ENCODE assay signal across 8 cellular contexts in the genomic region with DNA sequence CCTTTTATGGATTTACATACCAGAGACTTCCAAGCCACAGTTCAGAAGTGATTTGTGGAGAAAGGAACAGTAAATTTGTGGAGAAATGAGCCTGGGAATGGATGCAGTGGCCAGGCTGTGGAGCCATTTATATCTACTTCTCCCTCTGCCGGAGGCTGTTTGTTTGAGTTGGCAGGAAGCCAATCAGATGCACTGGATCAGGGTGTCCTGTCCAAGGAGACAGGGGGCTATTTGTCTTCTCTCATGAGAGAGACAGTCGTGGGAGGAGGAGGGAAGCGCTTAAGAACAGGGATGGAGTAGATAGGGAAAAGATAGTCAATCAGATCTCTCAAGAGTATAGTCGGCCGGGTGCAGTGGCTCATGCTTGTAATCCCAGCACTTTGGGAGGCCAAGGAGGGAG. TPM values are rescaled to one million over a fixed set of nuclear protein-coding genes. Genes with fewer than 3 reads are reported as not detected.
DNase-seq lines count a peak whose midpoint lies in the region; ATAC-seq and TF ChIP-seq lines count a peak whose summit lies in the region.
"Had no signal": no experiment of that assay in that cellular context is flagged by ENCODE, and none has a peak within 500 bp of the region (broad histone marks: within the 10 kb centered on the region; RNA-seq: fewer than 3 reads in every experiment).

No MANE protein-coding gene starts in this region.

- no peak for TF ChIP-seq POLR2A in transverse colon (IDR thresholded peaks at IDR 0.05)

- H3K4me3 Mint-ChIP-seq in activated T-helper 17 cell treated with anti-CD3 and anti-CD28 coated beads, Interleukin-2, amount 50 U/mL, for 72 hours = no peak overlapping the region

- no peak for ATAC-seq in activated T-helper 17 cell treated with anti-CD3 and anti-CD28 coated beads, Interleukin-2, amount 50 U/mL, for 72 hours (replicated peaks)
- ATAC-seq in GM18502 (IDR thresholded peaks at IDR 0.05; ENCODE audit: poor library complexity, unreplicated experiment) = no peak

- peaks cover 0 to 9% (median 4%) of the 10 kb centered on the region in 4 donors for H3K4me1 ChIP-seq in transverse colon

- peaks cover 39% of the 10 kb centered on the region for H3K27me3 Mint-ChIP-seq in activated T-helper 17 cell treated with anti-CD3 and anti-CD28 coated beads, Interleukin-2, amount 50 U/mL, for 72 hours

- H3K27ac Mint-ChIP-seq in activated T-helper 17 cell treated with anti-CD3 and anti-CD28 coated beads, Interleukin-2, amount 50 U/mL, for 72 hours = no peak overlapping the region

- in situ Hi-C loops in transverse colon (cut with MboI; ENCODE audit: low pct_ligation_motif_present in 1 of 4, low pct_unique_long_range_greater_than_20kb in 1 of 4, low sequenced_read_pairs in 3 of 4) = loop anchor here in 1 of 4 donors (25.0 kb wide), 1 partner anchor 229 kb away; no protein-coding TSS in a partner anchor

- H3K4me1 Mint-ChIP-seq in activated T-helper 17 cell treated with anti-CD3 and anti-CD28 coated beads, Interleukin-2, amount 50 U/mL, for 72 hours = no peaks in the 10 kb centered on the region

- no peaks in the 10 kb centered on the region for H3K36me3 Mint-ChIP-seq in activated T-helper 17 cell treated with anti-CD3 and anti-CD28 coated beads, Interleukin-2, amount 50 U/mL, for 72 hours (ENCODE audit: low read depth)

- no peaks in the 10 kb centered on the region for H3K36me3 ChIP-seq in transverse colon

- no peak overlapping the region for H3K4me3 ChIP-seq in transverse colon

- no peaks in the 10 kb centered on the region for H3K9me3 Mint-ChIP-seq in activated T-helper 17 cell treated with anti-CD3 and anti-CD28 coated beads, Interleukin-2, amount 50 U/mL, for 72 hours

- peak; percentile 57 for DNase-seq in NCI-H1105 treated with DMSO at 0.1 percent for 48 hours (lab: John Stamatoyannopoulos, UW)
- DNase-seq in hypothalamus (lab: John Stamatoyannopoulos, UW) = peak in 34 of 51 donors; percentile 14 to 89 (median 62)
- DNase-seq in transverse colon = no peak
- no peak for DNase-seq in effector CD4-positive, alpha-beta T cell
- DNase-seq: cortex of kidney had no signal

- peak overlapping the region; percentile 94 for H3K27ac ChIP-seq in VCaP
- peak overlapping the region; percentile 9 to 73 (median 58) for H3K27ac ChIP-seq in transverse colon

- no peak for TF ChIP-seq EP300 in transverse colon (IDR thresholded peaks at IDR 0.05; ENCODE audit: low read depth)

- intact Hi-C loops in transverse colon (cut with DNase I; ENCODE audit: low total_unique reads) = loop anchor here (10.0 kb wide), 1 partner anchor 222 kb away; no protein-coding TSS in a partner anchor

- WGBS in transverse colon (ENCODE audit: low coverage in 1 of 2), 2 donors = 10% methylated on average over 5 of the region's 5 CpGs; no CpG with 5 or more reads in 1 of the 2 donors

- no peaks in the 10 kb centered on the region for H3K9me3 ChIP-seq in transverse colon

- H3K27me3 ChIP-seq in transverse colon = peaks cover 59% of the 10 kb centered on the region

- TF ChIP-seq CTCF in VCaP (conservative IDR thresholded peaks at IDR 0.05) (no peak), transverse colon (IDR thresholded peaks at IDR 0.05) (no peak)

RNA-seq across cellular contexts. Expression of gene HAPLN2, which starts 2.8 kb away (rescaled TPM):
- 1 to 10 TPM in 1 of 4 donors, under 1 TPM in 1, not detected in 2; 0.55 to 1.9 TPM for total RNA-seq in transverse colon
- 1 to 10 TPM in 1 of 2 donors, under 1 TPM in 1; 0.30 to 1.5 TPM for total RNA-seq in activated T-helper 17 cell treated with anti-CD3 and anti-CD28 coated beads, Interleukin-2, amount 50 U/mL, for 72 hours

RNA-seq across cellular contexts. Expression of gene GPATCH4, which starts 15.2 kb away (rescaled TPM):
- total RNA-seq in transverse colon = 100 to 1,000 TPM in 1 of 4 donors, 10 to 100 TPM in 3; 12.4 to 113 (median 28.9) TPM
- total RNA-seq in activated T-helper 17 cell treated with anti-CD3 and anti-CD28 coated beads, Interleukin-2, amount 50 U/mL, for 72 hours = 10 to 100 TPM; 21.3 to 51.8 TPM

RNA-seq across cellular contexts. Expression of gene NAXE, which starts 24.9 kb away (rescaled TPM):
- 100 to 1,000 TPM in 1 of 4 donors, 10 to 100 TPM in 3; 25.1 to 104 (median 77.5) TPM for total RNA-seq in transverse colon
- 10 to 100 TPM; 56.2 to 74.7 TPM for total RNA-seq in activated T-helper 17 cell treated with anti-CD3 and anti-CD28 coated beads, Interleukin-2, amount 50 U/mL, for 72 hours

RNA-seq across cellular contexts. Expression of gene BCAN, which starts 25.5 kb away (rescaled TPM):
- total RNA-seq in transverse colon = under 1 TPM in 2 of 4 donors, not detected in 2; 0.55 to 0.95 TPM
- not detected for total RNA-seq in activated T-helper 17 cell treated with anti-CD3 and anti-CD28 coated beads, Interleukin-2, amount 50 U/mL, for 72 hours

RNA-seq across cellular contexts. Expression of gene TTC24, which starts 36.9 kb away (rescaled TPM):
- not detected for total RNA-seq in transverse colon
- under 1 TPM in 1 of 2 donors, not detected in 1; 0.79 TPM for total RNA-seq in activated T-helper 17 cell treated with anti-CD3 and anti-CD28 coated beads, Interleukin-2, amount 50 U/mL, for 72 hours

Comparison
In these comparisons a context has a peak if more than half of its experiments do, and no peak if none do; other contexts are left out.
1. DNase-seq: peak in NCI-H1105 treated with DMSO at 0.1 percent for 48 hours (single experiment) and hypothalamus (34 of 51); none in transverse colon (single experiment) and effector CD4-positive, alpha-beta T cell (single experiment).